9 cellular contexts compared by ENCODE assay signal in the genomic region with DNA sequence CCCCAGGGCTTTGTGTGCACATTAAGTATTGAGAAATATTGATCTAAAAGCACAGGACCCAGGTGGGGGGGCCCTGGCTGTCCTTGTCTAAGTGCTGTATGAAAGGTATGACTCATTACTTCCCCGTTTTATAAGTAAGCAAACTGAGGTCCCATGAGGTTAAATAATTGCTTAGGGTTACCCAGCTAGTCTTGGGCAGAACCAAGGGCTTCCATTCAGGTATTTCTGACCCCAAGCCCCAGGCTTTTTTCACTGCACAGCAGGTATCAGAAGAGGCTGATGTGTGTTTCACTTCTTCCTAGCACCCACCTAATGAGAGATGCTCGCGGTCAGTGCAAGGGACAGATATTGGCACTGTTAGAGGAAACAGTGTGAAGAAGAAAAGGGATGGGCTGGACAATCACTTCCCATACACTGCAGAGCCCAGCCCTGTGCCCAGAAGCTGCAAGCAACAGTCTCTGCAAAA. TPM values are rescaled to one million over a fixed set of nuclear protein-coding genes. Genes with fewer than 3 reads are reported as not detected.
DNase-seq lines count a peak whose midpoint lies in the region; ATAC-seq lines count a peak whose summit lies in the region.
"Had no signal": no experiment of that assay in that cellular context is flagged by ENCODE, and none has a peak within 500 bp of the region (broad histone marks: within the 10 kb centered on the region; RNA-seq: fewer than 3 reads in every experiment).

No MANE protein-coding gene starts in this region.

- H3K27ac Mint-ChIP-seq in activated naive CD4-positive, alpha-beta T cell treated with anti-CD3 and anti-CD28 coated beads for 36 hours: peak overlapping the region; percentile 74
- H3K27ac Mint-ChIP-seq: nephron had no signal

- peak overlapping the region in 1 of 2 donors; percentile 45 for H3K4me3 ChIP-seq in mucosa of rectum (ENCODE audit: low read length in 2 of 2)

- H3K9me3 Mint-ChIP-seq in activated naive CD4-positive, alpha-beta T cell treated with anti-CD3 and anti-CD28 coated beads for 36 hours: no peaks in the 10 kb centered on the region

- no peaks in the 10 kb centered on the region for H3K27me3 Mint-ChIP-seq in activated naive CD4-positive, alpha-beta T cell treated with anti-CD3 and anti-CD28 coated beads for 36 hours (ENCODE audit: low read depth)

- CTCF ChIA-PET in activated naive CD4-positive, alpha-beta T cell treated with anti-CD3 and anti-CD28 coated beads for 36 hours (lab: Charles Lee): interaction anchor here (0.9 to 3.4 kb wide), 7 partner anchors 9 to 124 kb away, joined by 3 to 13 read pairs (median 3); no protein-coding TSS in a partner anchor

- H3K9ac ChIP-seq in mucosa of rectum (ENCODE audit: low read depth in 1 of 2, low read length in 2 of 2): peak overlapping the region; percentile 49 to 57

- intact Hi-C loops in activated naive CD4-positive, alpha-beta T cell treated with anti-CD3 and anti-CD28 coated beads for 36 hours (cut with micrococcal nuclease): loop anchor here (2.0 to 5.0 kb wide), 6 partner anchors 13 to 780 kb away; a partner anchor contains a TSS

- peak; percentile 58 for DNase-seq in stimulated activated CD4-positive, alpha-beta T cell treated with anti-CD3 and anti-CD28 coated beads, Interleukin-15, amount 100 ng/mL, for 24 hours
- DNase-seq in stimulated activated CD4-positive, alpha-beta T cell treated with anti-CD3 and anti-CD28 coated beads, Interleukin-2, amount 100 ng/mL, for 48 hours: no peak
- DNase-seq in activated naive CD4-positive, alpha-beta T cell treated with anti-CD3 and anti-CD28 coated beads for 36 hours: peak; percentile 71
- DNase-seq in HK-2 (ENCODE audit: unreplicated experiment): no peak

- peak; percentile 30 for ATAC-seq in HG03575 (IDR thresholded peaks at IDR 0.05; ENCODE audit: extremely low read depth, insufficient number of reproducible peaks, low FRiP score, unreplicated experiment)
- ATAC-seq in HG03039 (IDR thresholded peaks at IDR 0.05; ENCODE audit: unreplicated experiment): no peak
- ATAC-seq in HG02623 (IDR thresholded peaks at IDR 0.05; ENCODE audit: unreplicated experiment): no peak

- H3K4me1 Mint-ChIP-seq in activated naive CD4-positive, alpha-beta T cell treated with anti-CD3 and anti-CD28 coated beads for 36 hours (ENCODE audit: low read depth): peaks cover 87% of the 10 kb centered on the region

- H3K4me1 ChIP-seq in mucosa of rectum (ENCODE audit: control insufficient read depth in 2 of 2, insufficient read depth in 2 of 2, low read length in 2 of 2): peaks cover 26 to 37% of the 10 kb centered on the region in 2 donors

- H3K9me3 ChIP-seq in mucosa of rectum (ENCODE audit: control insufficient read depth in 2 of 2, low read length in 2 of 2): no peaks in the 10 kb centered on the region

- peak overlapping the region; percentile 88 to 90 for H3K27ac ChIP-seq in mucosa of rectum (ENCODE audit: low read depth in 2 of 2, low read length in 2 of 2)

- no peaks in the 10 kb centered on the region for H3K36me3 ChIP-seq in mucosa of rectum (ENCODE audit: control insufficient read depth in 2 of 2, insufficient read depth in 2 of 2, low read length in 2 of 2)

- no peaks in the 10 kb centered on the region for H3K36me3 Mint-ChIP-seq in activated naive CD4-positive, alpha-beta T cell treated with anti-CD3 and anti-CD28 coated beads for 36 hours (ENCODE audit: low read depth)

- H3K27me3 ChIP-seq in mucosa of rectum (ENCODE audit: control insufficient read depth in 2 of 2, insufficient read depth in 2 of 2, low read length in 2 of 2): no peaks in the 10 kb centered on the region

- peak overlapping the region; percentile 57 for H3K4me3 Mint-ChIP-seq in activated naive CD4-positive, alpha-beta T cell treated with anti-CD3 and anti-CD28 coated beads for 36 hours
- H3K4me3 Mint-ChIP-seq: nephron had no signal

RNA-seq across cellular contexts. Expression of a gene that starts 4.7 kb away (rescaled TPM):
- total RNA-seq in activated naive CD4-positive, alpha-beta T cell treated with anti-CD3 and anti-CD28 coated beads for 36 hours: 10 to 100 TPM; 61.7 to 66.2 TPM

Comparison
In these comparisons a context has a peak if more than half of its experiments do, and no peak if none do; other contexts are left out.
1. DNase-seq: peak in stimulated activated CD4-positive, alpha-beta T cell treated with anti-CD3 and anti-CD28 coated beads, Interleukin-15, amount 100 ng/mL, for 24 hours (single experiment) and activated naive CD4-positive, alpha-beta T cell treated with anti-CD3 and anti-CD28 coated beads for 36 hours (single experiment); none in stimulated activated CD4-positive, alpha-beta T cell treated with anti-CD3 and anti-CD28 coated beads, Interleukin-2, amount 100 ng/mL, for 48 hours (0 of 2) and HK-2 (single experiment).